Comparison of ENCODE assay signal across 1 cellular context in genomic region chr10:11430421-11431275, GRCh38.
TF ChIP-seq lines count a peak whose summit lies in the region.

No MANE protein-coding gene starts in this region.

TF ChIP-seq in SK-N-SH treated with all-trans-retinoic acid at 6 μM for 48 hours, 23 proteins besides CTCF, POLR2A, EP300 and RAD21 (continued from another document):
- no peak for TF ChIP-seq CSRNP3 (CRISPR knock-in tag; IDR thresholded peaks at IDR 0.05)
- TF ChIP-seq ZFP3 (CRISPR knock-in tag; IDR thresholded peaks at IDR 0.05), result no peak
- no peak for TF ChIP-seq GLIS3 (CRISPR knock-in tag; IDR thresholded peaks at IDR 0.05)
